In the genomic region with DNA sequence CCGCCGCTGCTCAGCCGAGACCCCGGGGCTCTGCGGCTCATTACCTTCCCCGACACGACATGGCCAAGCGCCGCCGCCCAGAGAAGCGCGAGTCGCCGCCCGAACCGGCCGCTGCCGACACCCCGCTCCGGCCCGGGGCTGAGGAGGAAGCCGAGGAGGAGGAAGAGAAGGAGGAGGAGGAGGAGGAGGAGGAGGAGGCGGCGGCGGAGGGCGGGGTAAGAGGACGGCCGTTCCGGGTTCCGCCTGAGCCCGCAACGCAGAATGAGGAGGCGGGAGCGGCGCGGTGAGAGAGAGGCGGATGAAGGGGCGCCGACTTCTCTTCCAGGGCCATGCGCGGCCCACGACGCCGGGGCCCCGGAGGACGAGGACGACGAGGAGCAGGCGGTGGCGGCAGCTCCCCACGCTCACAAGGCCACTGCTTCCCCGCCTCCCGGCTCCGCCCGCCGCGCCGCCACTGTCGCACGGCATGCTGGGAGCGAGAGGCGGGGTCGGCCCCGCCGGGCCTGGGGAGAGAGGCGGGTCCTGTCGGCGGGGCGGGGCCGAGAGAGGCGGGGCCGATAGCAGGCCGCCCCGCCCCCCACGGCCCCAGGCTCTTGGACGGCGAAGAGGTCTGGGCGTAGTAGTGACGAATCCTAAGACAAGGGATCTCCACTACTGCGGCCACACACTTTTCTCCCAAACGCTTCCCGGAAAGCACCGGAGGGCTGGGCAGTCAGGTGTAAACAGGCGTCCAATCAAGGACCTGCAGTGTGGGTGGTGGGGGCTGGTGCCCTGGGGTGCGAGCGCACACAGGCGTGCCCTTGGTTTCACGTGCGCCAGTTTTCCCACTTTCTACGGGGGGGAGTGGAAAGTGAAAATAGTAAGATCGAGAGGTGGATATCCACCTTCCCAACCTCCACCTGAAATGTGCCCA, we compare ENCODE assay signal across 8 cellular contexts.
DNase-seq lines count a peak whose midpoint lies in the region; ATAC-seq, FAIRE-seq and TF ChIP-seq lines count a peak whose summit lies in the region.
"Not testable (repeated sequence)": the region's sequence is repeated elsewhere in the genome, so short reads cannot be mapped to it uniquely, and the experiment has no call there.

No MANE protein-coding gene starts in this region.

- not testable (repeated sequence) for TF ChIP-seq CTCF in bronchial epithelial cell (IDR thresholded peaks at IDR 0.05; ENCODE audit: insufficient read depth, low read length, severe bottlenecking); smooth muscle cell (IDR thresholded peaks at IDR 0.05; ENCODE audit: borderline replicate concordance, insufficient read depth, poor library complexity, severe bottlenecking)

- peaks cover 35% of the 10 kb centered on the region for H4K20me1 ChIP-seq in smooth muscle cell (ENCODE audit: low read depth)

- peak overlapping the region; percentile 87 for H3K27ac ChIP-seq in smooth muscle cell (ENCODE audit: low read depth)

- H3K4me3 ChIP-seq in bronchial epithelial cell (ENCODE audit: low read depth, low read length) (peak overlapping the region; percentile 67), smooth muscle cell (peak overlapping the region; percentile 68)

- WGBS in smooth muscle cell (ENCODE audit: low lambda C conversion rate): 2% methylated on average over 59 of the region's 91 CpGs

- not testable (repeated sequence) for H3K9me3 ChIP-seq in smooth muscle cell (replicated peaks; ENCODE audit: low read depth)

- not testable (repeated sequence) for H3K27me3 ChIP-seq in bronchial epithelial cell (ENCODE audit: control insufficient read depth, insufficient read depth, low read length); smooth muscle cell (ENCODE audit: low read depth)

- H3K79me2 ChIP-seq in smooth muscle cell (ENCODE audit: low read depth): peaks cover 47% of the 10 kb centered on the region

- not testable (repeated sequence) for H3F3A ChIP-seq in smooth muscle cell (ENCODE audit: low read depth)

- not testable (repeated sequence) for H3K4me1 ChIP-seq in smooth muscle cell (ENCODE audit: low read depth)

- ATAC-seq in GM18907 (IDR thresholded peaks at IDR 0.05; ENCODE audit: unreplicated experiment) (peak; percentile 75), HG03135 (IDR thresholded peaks at IDR 0.05; ENCODE audit: unreplicated experiment) (peak; percentile 64)

- H3K9ac ChIP-seq in smooth muscle cell (ENCODE audit: low read depth): peak overlapping the region; percentile 87

- peak overlapping the region; percentile 84 for H3K4me2 ChIP-seq in smooth muscle cell

- DNase-seq in ACHN (peak; percentile 94), NCI-H2227 treated with DMSO at 0.1 percent for 48 hours (lab: John Stamatoyannopoulos, UW) (peak; percentile 85), bronchial epithelial cell (ENCODE audit: low read depth) (peak; percentile 90), inferior parietal cortex (ENCODE audit: extremely low spot score) (peak; percentile 88), smooth muscle cell (lab: John Stamatoyannopoulos, UW; ENCODE audit: unreplicated experiment) (peak; percentile 74)
- DNase-seq in activated CD4-positive, CD25-positive, alpha-beta regulatory T cell (lab: John Stamatoyannopoulos, UW): peak; percentile 69 to 88 (median 80)

- FAIRE-seq in bronchial epithelial cell (lab: Jason Lieb, UNC): not testable (repeated sequence)

- peak overlapping the region; percentile 85 for H2AFZ ChIP-seq in smooth muscle cell (ENCODE audit: low read depth)

- not testable (repeated sequence) for H3K36me3 ChIP-seq in bronchial epithelial cell (ENCODE audit: control insufficient read depth, insufficient read depth, low read length); smooth muscle cell (ENCODE audit: low read depth)

- in situ Hi-C loops in ACHN (cut with HindIII; ENCODE audit: low pct_ligation_motif_present, low pct_unique_long_range_greater_than_20kb, low sequenced_read_pairs): not testable (repeated sequence)

Comparison
In these comparisons a context has a peak if more than half of its experiments do, and no peak if none do; other contexts are left out.
1. Peak in every context shown above with its lines: DNase-seq, ATAC-seq, H3K4me3 ChIP-seq and H3K27ac ChIP-seq.